Comparison of ENCODE assay signal across 25 cellular contexts in genomic region chr1:151982300-151983005, GRCh38. TPM values are rescaled to one million over a fixed set of nuclear protein-coding genes. Genes with fewer than 3 reads are reported as not detected.
DNase-seq lines count a peak whose midpoint lies in the region; ATAC-seq and TF ChIP-seq lines count a peak whose summit lies in the region.
"Had no signal": no experiment of that assay in that cellular context is flagged by ENCODE, and none has a peak within 500 bp of the region (broad histone marks: within the 10 kb centered on the region; RNA-seq: fewer than 3 reads in every experiment).

No MANE protein-coding gene starts in this region.

- H3K9me3 Mint-ChIP-seq in CD8-positive, alpha-beta memory T cell, result no peaks in the 10 kb centered on the region
- H3K9me3 Mint-ChIP-seq in H9 (no peaks in the 10 kb centered on the region), neural crest cell (no peaks in the 10 kb centered on the region)
- H3K9me3 Mint-ChIP-seq: IgD-negative memory B cell; immature natural killer cell; natural killer cell; stimulated activated naive CD8-positive, alpha-beta T cell treated with anti-CD3 and anti-CD28 coated beads, Interleukin-15, amount 100 ng/mL, for 72 hours; T-helper 2 cell treated with Interferon-gamma antibody and Interleukin-4, amounts not matched to agents 5 μg/mL and 100 μg/mL, for 36 hours had no signal

- CTCF ChIA-PET in CD8-positive, alpha-beta memory T cell (lab: Charles Lee), result interaction anchor here (1.1 to 6.0 kb wide), 4 partner anchors 14 to 31 kb away, joined by 3 to 31 read pairs (median 13); no protein-coding TSS in a partner anchor

- no peaks in the 10 kb centered on the region for H3K9me3 ChIP-seq in CD8-positive, alpha-beta memory T cell (ENCODE audit: low read length)
- no peaks in the 10 kb centered on the region for H3K9me3 ChIP-seq in H9 (ENCODE audit: control insufficient read depth, low read depth, low read length)
- H3K9me3 ChIP-seq: adrenal gland, right lobe of liver, tibial artery had no signal

- H4K5ac ChIP-seq in H9 (ENCODE audit: insufficient read length, low read depth, low read length), result no peak overlapping the region

- no peak overlapping the region for H3K4ac ChIP-seq in H9 (ENCODE audit: low read depth, low read length)

- peak overlapping the region in 5 of 8 donors; percentile 28 to 73 (median 43) for H3K27ac Mint-ChIP-seq in CD8-positive, alpha-beta memory T cell
- H3K27ac Mint-ChIP-seq in H9 (peak overlapping the region in 2 of 3 experiments; percentile 43 to 59; a peak in 1 of 7 replicates), neural crest cell (ENCODE audit: unreplicated experiment) (peak overlapping the region; percentile 90)
- H3K27ac Mint-ChIP-seq: IgD-negative memory B cell; stimulated activated naive CD8-positive, alpha-beta T cell treated with anti-CD3 and anti-CD28 coated beads, Interleukin-15, amount 100 ng/mL, for 72 hours; T-helper 2 cell treated with Interferon-gamma antibody and Interleukin-4, amounts not matched to agents 5 μg/mL and 100 μg/mL, for 36 hours had no signal

- H3K9ac ChIP-seq in H9 (ENCODE audit: extremely low read depth, insufficient read length, low read length), result no peak overlapping the region

- no peak overlapping the region for H2BK12ac ChIP-seq in H9 (ENCODE audit: insufficient read length, low read depth, low read length)

- H3K56ac ChIP-seq in H9 (ENCODE audit: insufficient read length, low read depth, low read length), result no peak overlapping the region

- peaks cover 13 to 69% (median 21%) of the 10 kb centered on the region in 3 donors for H3K36me3 Mint-ChIP-seq in CD8-positive, alpha-beta memory T cell
- H3K36me3 Mint-ChIP-seq in H9 (ENCODE audit: insufficient read depth in 1 of 3, low read depth in 3 of 3) (peaks cover 0 to 46% (median 20%) of the 10 kb centered on the region in 3 experiments; a peak in 6 of 7 replicates), neural crest cell (ENCODE audit: low read depth) (no peaks in the 10 kb centered on the region)

- H3K4me3 ChIP-seq in CD8-positive, alpha-beta memory T cell (ENCODE audit: low read length), result no peak overlapping the region
- H3K4me3 ChIP-seq: adrenal gland, GM12878, right lobe of liver, tibial artery had no signal

- H4K91ac ChIP-seq in H9 (ENCODE audit: insufficient read length, low read depth, low read length), result no peak overlapping the region

- no peak overlapping the region for H4K8ac ChIP-seq in H9 (replicated peaks; ENCODE audit: insufficient read length, low read depth, low read length)

- peaks cover 35 to 62% (median 49%) of the 10 kb centered on the region in 3 donors for H3K4me1 Mint-ChIP-seq in CD8-positive, alpha-beta memory T cell
- peaks cover 10% of the 10 kb centered on the region in 2 experiments for H3K4me1 Mint-ChIP-seq in H9
- peaks cover 31% of the 10 kb centered on the region for H3K4me1 Mint-ChIP-seq in neural crest cell

- no peak overlapping the region for H2BK20ac ChIP-seq in H9 (ENCODE audit: low read depth, low read length, poor library complexity, severe bottlenecking)

- H2BK5ac ChIP-seq in H9 (ENCODE audit: insufficient read length, low read length), result no peak overlapping the region

- peaks cover 41% of the 10 kb centered on the region for H3K36me3 ChIP-seq in CD8-positive, alpha-beta memory T cell (ENCODE audit: insufficient read depth, low read length)

- TF ChIP-seq CTCF in H9 (conservative IDR thresholded peaks at IDR 0.05) (no peak), neural crest cell (conservative IDR thresholded peaks at IDR 0.05) (no peak)

- H3K27ac ChIP-seq in CD8-positive, alpha-beta memory T cell (ENCODE audit: low read depth, low read length), result no peak overlapping the region
- H3K27ac ChIP-seq in H9 (ENCODE audit: insufficient read length, low read depth, low read length), result no peak overlapping the region
- H3K27ac ChIP-seq in cingulate gyrus (ENCODE audit: low read depth, low read length), result peak overlapping the region; percentile 8
- H3K27ac ChIP-seq: adrenal gland, foreskin keratinocyte, right lobe of liver, tibial artery had no signal

- no peak for DNase-seq in CD8-positive, alpha-beta memory T cell
- DNase-seq in H9 (no peak), neural crest cell (ENCODE audit: low read depth, low spot score) (no peak)
- no peak for DNase-seq in activated CD4-positive, alpha-beta T cell treated with anti-CD3 and anti-CD28 coated beads, Interleukin-2, amount 50 U/mL, for 1 hour
- DNase-seq: activated CD4-positive, alpha-beta T cell treated with anti-CD3 and anti-CD28 coated beads for 4 hours; activated CD8-positive, alpha-beta memory T cell treated with anti-CD3 and anti-CD28 coated beads, Interleukin-2, amount 50 U/mL, for 48 hours; adrenal gland; AML-193; effector CD4-positive, alpha-beta T cell; foreskin keratinocyte; H7; immature natural killer cell; midbrain; natural killer cell; NCI-H2081; NCI-H446; right lobe of liver; stimulated activated naive CD8-positive, alpha-beta T cell treated with anti-CD3 and anti-CD28 coated beads, Interleukin-15, amount 100 ng/mL, for 72 hours; tibial artery had no signal

- no peak overlapping the region for H2AFZ ChIP-seq in H9 (ENCODE audit: low read length)

- no peak overlapping the region for H3K4me3 Mint-ChIP-seq in CD8-positive, alpha-beta memory T cell
- no peak overlapping the region for H3K4me3 Mint-ChIP-seq in H9
- H3K4me3 Mint-ChIP-seq in neural crest cell, result peak overlapping the region; percentile 55
- H3K4me3 Mint-ChIP-seq: IgD-negative memory B cell; immature natural killer cell; natural killer cell; stimulated activated naive CD8-positive, alpha-beta T cell treated with anti-CD3 and anti-CD28 coated beads, Interleukin-15, amount 100 ng/mL, for 72 hours; T-helper 2 cell treated with Interferon-gamma antibody and Interleukin-4, amounts not matched to agents 5 μg/mL and 100 μg/mL, for 36 hours had no signal

- no peaks in the 10 kb centered on the region for H4K20me1 ChIP-seq in H9 (ENCODE audit: control insufficient read depth, insufficient read depth, insufficient read length)

- no peaks in the 10 kb centered on the region for H3K27me3 ChIP-seq in CD8-positive, alpha-beta memory T cell (ENCODE audit: insufficient read depth, low read length, poor library complexity, severe bottlenecking)
- no peaks in the 10 kb centered on the region for H3K27me3 ChIP-seq in H9 (ENCODE audit: insufficient read depth, low read length)
- H3K27me3 ChIP-seq: adrenal gland, foreskin keratinocyte, right lobe of liver, tibial artery had no signal

- no peak overlapping the region for H3K4me2 ChIP-seq in H9 (ENCODE audit: insufficient read depth, insufficient read length, low read length)

- ATAC-seq in HG03457 (IDR thresholded peaks at IDR 0.05; ENCODE audit: unreplicated experiment) (no peak), HG03039 (IDR thresholded peaks at IDR 0.05; ENCODE audit: unreplicated experiment) (no peak)
- ATAC-seq: foreskin keratinocyte; GM12878; natural killer cell; right lobe of liver; stimulated activated naive CD8-positive, alpha-beta T cell treated with anti-CD3 and anti-CD28 coated beads, Interleukin-15, amount 100 ng/mL, for 72 hours had no signal

- POLR2A ChIA-PET in CD8-positive, alpha-beta memory T cell (lab: Charles Lee), result no interaction called here

- H3K23ac ChIP-seq in H9 (ENCODE audit: insufficient read length, low read depth, low read length), result no peak overlapping the region

- no peak overlapping the region for H2AK5ac ChIP-seq in H9 (ENCODE audit: insufficient read length, low read length)

- no peak overlapping the region for H3K18ac ChIP-seq in H9 (ENCODE audit: insufficient read length, low read depth, low read length)

- no peak overlapping the region for H2BK120ac ChIP-seq in H9 (ENCODE audit: low read depth, low read length, poor library complexity, severe bottlenecking)

- H3T11ph ChIP-seq in H9 (ENCODE audit: low read length), result no peak overlapping the region

- H3K14ac ChIP-seq in H9 (ENCODE audit: insufficient read depth, low read length), result no peak overlapping the region

- H3K23me2 ChIP-seq in H9 (ENCODE audit: insufficient read length, low read depth, low read length, poor library complexity, severe bottlenecking), result no peaks in the 10 kb centered on the region

- H3K79me2 ChIP-seq in H9 (ENCODE audit: insufficient read depth, low read length), result no peaks in the 10 kb centered on the region

- no peak overlapping the region for H2BK15ac ChIP-seq in H9 (ENCODE audit: low read depth, low read length)

- H3K4me1 ChIP-seq in CD8-positive, alpha-beta memory T cell (ENCODE audit: insufficient read depth, low read length), result peaks cover 26% of the 10 kb centered on the region
- no peaks in the 10 kb centered on the region for H3K4me1 ChIP-seq in H9 (ENCODE audit: insufficient read depth, low read length)
- H3K4me1 ChIP-seq: right lobe of liver had no signal

- WGBS in H9 (ENCODE audit: extremely low coverage, insufficient read length, low lambda C conversion rate), result no CpG with 5 or more reads among the region's 1 CpG

- H3K27me3 Mint-ChIP-seq in CD8-positive, alpha-beta memory T cell, result no peaks in the 10 kb centered on the region
- H3K27me3 Mint-ChIP-seq in H9 (ENCODE audit: low read depth) (no peaks in the 10 kb centered on the region), neural crest cell (ENCODE audit: low read depth) (peaks cover 6% of the 10 kb centered on the region)
- H3K27me3 Mint-ChIP-seq: IgD-negative memory B cell; stimulated activated naive CD8-positive, alpha-beta T cell treated with anti-CD3 and anti-CD28 coated beads, Interleukin-15, amount 100 ng/mL, for 72 hours had no signal

- H3K79me1 ChIP-seq in H9 (ENCODE audit: insufficient read depth, low read depth, low read length, poor library complexity, severe bottlenecking), result no peaks in the 10 kb centered on the region

RNA-seq across cellular contexts. Expression of gene S100A10, which starts 11.2 kb away (rescaled TPM):
- 100 to 1,000 TPM; 263 to 279 TPM for total RNA-seq in CD8-positive, alpha-beta memory T cell
- 1,167 TPM for polyA plus RNA-seq in CD8-positive, alpha-beta memory T cell
- total RNA-seq in H9 (2021) (160 and 162 TPM in 2 replicates), neural crest cell (44.8 and 65.6 TPM in 2 replicates)

RNA-seq across cellular contexts. Expression of gene S100A11, which starts 54.4 kb away (rescaled TPM):
- total RNA-seq in CD8-positive, alpha-beta memory T cell, result 100 to 1,000 TPM; 257 to 262 TPM
- polyA plus RNA-seq in CD8-positive, alpha-beta memory T cell, result 554 TPM
- total RNA-seq in H9 (2021) (302 and 303 TPM in 2 replicates), neural crest cell (41.6 and 44.7 TPM in 2 replicates)
